ENCODE assay signal across 19 cellular contexts in genomic region chr14:92099802-92100201, GRCh38. TPM values are rescaled to one million over a fixed set of nuclear protein-coding genes. Genes with fewer than 3 reads are reported as not detected.
DNase-seq lines count a peak whose midpoint lies in the region; ATAC-seq and TF ChIP-seq lines count a peak whose summit lies in the region.
"Had no signal": no experiment of that assay in that cellular context is flagged by ENCODE, and none has a peak within 500 bp of the region (broad histone marks: within the 10 kb centered on the region; RNA-seq: fewer than 3 reads in every experiment).

No MANE protein-coding gene starts in this region.

- DNase-seq in ELR (ENCODE audit: low read depth) (peak; percentile 35), foreskin melanocyte (peak; percentile 31), dedifferentiated amniotic fluid mesenchymal stem cell (ENCODE audit: extremely low spot score) (no peak)
- no peak for DNase-seq in stimulated activated CD4-positive, alpha-beta T cell treated with anti-CD3 and anti-CD28 coated beads, Interleukin-15, amount 100 ng/mL, for 24 hours
- DNase-seq: C1 segment of cervical spinal cord, GDM1, HFFc6, MV-4-11, NCI-H1694 treated with DMSO at 0.1 percent for 48 hours, NCI-H226, NCI-H524, NCI-H82, OCI-M1, RPMI8226, SHP77 treated with DMSO at 0.1 percent for 48 hours, SK-N-SH had no signal

- no peak for TF ChIP-seq CTCF in HEK293 (tag by site-specific recombination; IDR thresholded peaks at IDR 0.05)

- peaks cover 15% of the 10 kb centered on the region in 2 experiments for H3K36me3 ChIP-seq in HEK293 (ENCODE audit: control insufficient read depth in 2 of 2, insufficient read depth in 1 of 2, low read length in 2 of 2)

- no peaks in the 10 kb centered on the region; the same call in 1 of the 2 replicates for H3K4me1 ChIP-seq in HEK293 (ENCODE audit: control insufficient read depth, insufficient read depth, low read length)

- H3K27me3 Mint-ChIP-seq in activated T-helper 17 cell treated with anti-CD3 and anti-CD28 coated beads, Interleukin-2, amount 50 U/mL, for 72 hours = no peaks in the 10 kb centered on the region

- no peak overlapping the region for H3K4me3 Mint-ChIP-seq in activated T-helper 17 cell treated with anti-CD3 and anti-CD28 coated beads, Interleukin-2, amount 50 U/mL, for 72 hours
- H3K4me3 Mint-ChIP-seq: HFFc6 had no signal

- no peak overlapping the region for H3K27ac Mint-ChIP-seq in activated T-helper 17 cell treated with anti-CD3 and anti-CD28 coated beads, Interleukin-2, amount 50 U/mL, for 72 hours
- H3K27ac Mint-ChIP-seq: HFFc6 had no signal

- no peak overlapping the region for H3K27ac ChIP-seq in HEK293 (ENCODE audit: extremely low read depth, low read depth, low read length)

- no peaks in the 10 kb centered on the region for H3K9me3 Mint-ChIP-seq in activated T-helper 17 cell treated with anti-CD3 and anti-CD28 coated beads, Interleukin-2, amount 50 U/mL, for 72 hours
- H3K9me3 Mint-ChIP-seq: HFFc6 had no signal

- peaks cover 22% of the 10 kb centered on the region for H3K4me1 Mint-ChIP-seq in activated T-helper 17 cell treated with anti-CD3 and anti-CD28 coated beads, Interleukin-2, amount 50 U/mL, for 72 hours

- ATAC-seq in activated T-helper 17 cell treated with anti-CD3 and anti-CD28 coated beads, Interleukin-2, amount 50 U/mL, for 72 hours (replicated peaks) = peak; percentile 67
- no peak for ATAC-seq in HG02870 (IDR thresholded peaks at IDR 0.05; ENCODE audit: unreplicated experiment)

- H3K4me3 ChIP-seq in HEK293 (ENCODE audit: low read depth, low read length) = no peak overlapping the region

- POLR2A ChIA-PET in HEK293 (lab: Yijun Ruan, JAX) = no interaction called here

- CTCF ChIA-PET in HEK293 (lab: Yijun Ruan, JAX) = no interaction called here

- H3K9me3 ChIP-seq in HEK293 (ENCODE audit: control insufficient read depth, insufficient read depth, low read depth, low read length) = no peaks in the 10 kb centered on the region
- H3K9me3 ChIP-seq: SK-N-SH had no signal

- peaks cover 21% of the 10 kb centered on the region for H3K36me3 Mint-ChIP-seq in activated T-helper 17 cell treated with anti-CD3 and anti-CD28 coated beads, Interleukin-2, amount 50 U/mL, for 72 hours (ENCODE audit: low read depth)

TF ChIP-seq in HEK293, 187 proteins besides CTCF, POLR2A, EP300 and RAD21 (continues in another document):
- 0 out of 2 replicates have a peak, but pooled peaks have one; percentile 12 for TF ChIP-seq SP7 (tag by site-specific recombination; IDR thresholded peaks at IDR 0.05)
- TF ChIP-seq ZBTB6 (tag by site-specific recombination; IDR thresholded peaks at IDR 0.05) = no peak
- no peak for TF ChIP-seq PRDM4 (tag by site-specific recombination; IDR thresholded peaks at IDR 0.05)
- no peak for TF ChIP-seq ZNF398 (tag by site-specific recombination; IDR thresholded peaks at IDR 0.05)
- no peak for TF ChIP-seq KLF7 (tag by site-specific recombination; IDR thresholded peaks at IDR 0.05; ENCODE audit: borderline replicate concordance)
- TF ChIP-seq TSHZ1 (tag by site-specific recombination; IDR thresholded peaks at IDR 0.05; ENCODE audit: borderline replicate concordance) = no peak
- no peak for TF ChIP-seq GFI1B (tag by site-specific recombination; IDR thresholded peaks at IDR 0.05)
- no peak for TF ChIP-seq ZBTB44 (tag by site-specific recombination; IDR thresholded peaks at IDR 0.05)
- no peak for TF ChIP-seq ZNF239 (tag by site-specific recombination; IDR thresholded peaks at IDR 0.05)
- TF ChIP-seq ZNF785 (tag by site-specific recombination; IDR thresholded peaks at IDR 0.05) = no peak
- no peak for TF ChIP-seq ZNF48 (tag by site-specific recombination; IDR thresholded peaks at IDR 0.05)
- TF ChIP-seq ZNF354C (tag by site-specific recombination; IDR thresholded peaks at IDR 0.05; ENCODE audit: borderline replicate concordance, low read depth) = no peak
- TF ChIP-seq GLIS2 (tag by site-specific recombination; IDR thresholded peaks at IDR 0.05) = no peak
- TF ChIP-seq ZNF140 (tag by site-specific recombination; IDR thresholded peaks at IDR 0.05) = no peak

RNA-seq across cellular contexts. Expression of gene ATXN3, which starts 6.6 kb away (rescaled TPM):
- 10 to 100 TPM; 21.8 to 31.7 TPM for total RNA-seq in activated T-helper 17 cell treated with anti-CD3 and anti-CD28 coated beads, Interleukin-2, amount 50 U/mL, for 72 hours

RNA-seq across cellular contexts. Expression of gene NDUFB1, which starts 21.7 kb away (rescaled TPM):
- total RNA-seq in activated T-helper 17 cell treated with anti-CD3 and anti-CD28 coated beads, Interleukin-2, amount 50 U/mL, for 72 hours = 10 to 100 TPM; 67.1 to 88.5 TPM

RNA-seq across cellular contexts. Expression of gene CPSF2, which starts 22.0 kb away (rescaled TPM):
- total RNA-seq in activated T-helper 17 cell treated with anti-CD3 and anti-CD28 coated beads, Interleukin-2, amount 50 U/mL, for 72 hours = 10 to 100 TPM; 42.9 to 88.8 TPM

RNA-seq across cellular contexts. Expression of gene TRIP11, which starts 59.9 kb away (rescaled TPM):
- 10 to 100 TPM; 38.5 to 39.8 TPM for total RNA-seq in activated T-helper 17 cell treated with anti-CD3 and anti-CD28 coated beads, Interleukin-2, amount 50 U/mL, for 72 hours

Comparison
In these comparisons a context has a peak if more than half of its experiments do, and no peak if none do; other contexts are left out.
1. DNase-seq: peak in ELR (single experiment) and foreskin melanocyte (single experiment); none in dedifferentiated amniotic fluid mesenchymal stem cell (single experiment) and stimulated activated CD4-positive, alpha-beta T cell treated with anti-CD3 and anti-CD28 coated beads, Interleukin-15, amount 100 ng/mL, for 24 hours (single experiment).